In the genomic region with DNA sequence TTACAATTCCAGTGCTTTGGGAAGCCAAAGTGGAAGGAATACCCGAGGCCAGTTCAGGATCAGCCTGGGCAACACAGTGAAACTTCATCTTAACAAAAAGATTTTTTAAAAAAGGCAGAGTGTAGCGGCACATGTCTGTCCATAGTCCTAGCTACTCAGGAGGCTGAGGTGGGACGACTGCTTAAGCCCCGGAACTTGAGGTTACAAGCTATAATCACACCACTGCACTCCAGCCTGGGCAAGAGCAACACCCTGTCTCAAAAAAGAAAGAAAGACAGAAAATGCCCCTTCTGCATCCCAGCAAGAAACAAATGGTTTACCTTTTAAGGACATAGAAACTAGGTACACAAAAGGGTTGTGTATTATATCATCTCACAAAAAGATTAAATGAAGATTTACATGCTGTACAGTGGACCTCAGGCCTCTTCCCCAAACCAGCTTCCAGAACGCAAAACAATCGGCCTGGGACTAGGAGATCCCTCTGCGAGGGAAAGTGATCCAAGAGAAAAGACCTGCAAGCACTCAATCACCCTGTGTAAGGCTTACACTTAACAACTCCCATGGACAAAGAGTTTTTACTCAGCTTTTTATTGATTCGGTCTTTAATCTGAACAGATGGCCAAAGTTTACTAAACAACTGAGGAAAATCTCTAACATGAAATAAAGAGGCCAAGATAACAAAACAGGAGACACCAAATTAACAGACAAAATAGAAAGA, we compare ENCODE assay signal across 15 cellular contexts. TPM values are rescaled to one million over a fixed set of nuclear protein-coding genes. Genes with fewer than 3 reads are reported as not detected.
DNase-seq lines count a peak whose midpoint lies in the region; TF ChIP-seq lines count a peak whose summit lies in the region.
"Had no signal": no experiment of that assay in that cellular context is flagged by ENCODE, and none has a peak within 500 bp of the region (broad histone marks: within the 10 kb centered on the region; RNA-seq: fewer than 3 reads in every experiment).

No MANE protein-coding gene starts in this region.

- H3K4me1 Mint-ChIP-seq in IgD-negative memory B cell (peaks cover 2 to 13% (median 4%) of the 10 kb centered on the region in 3 donors), neural crest cell (peaks cover 7% of the 10 kb centered on the region)
- H3K4me1 Mint-ChIP-seq: activated B cell treated with CpG ODN at 0.5 μM for 24 hours had no signal

- TF ChIP-seq CTCF in neural crest cell (conservative IDR thresholded peaks at IDR 0.05) (no peak), sigmoid colon (IDR thresholded peaks at IDR 0.05) (no peak)

- H4K20me1 ChIP-seq in GM23248 (ENCODE audit: insufficient read depth): no peaks in the 10 kb centered on the region

- no peak overlapping the region for H3K9ac ChIP-seq in GM23248

- H3K36me3 Mint-ChIP-seq in IgD-negative memory B cell: peaks cover 2% of the 10 kb centered on the region
- no peaks in the 10 kb centered on the region for H3K36me3 Mint-ChIP-seq in neural crest cell (ENCODE audit: low read depth)
- H3K36me3 Mint-ChIP-seq: CD4-positive, alpha-beta memory T cell had no signal

- DNase-seq in GM23248: no peak
- DNase-seq in neural crest cell (ENCODE audit: low read depth, low spot score): no peak
- no peak for DNase-seq in sigmoid colon
- no peak for DNase-seq in inferior parietal cortex (ENCODE audit: extremely low spot score)
- DNase-seq in caudate nucleus (lab: John Stamatoyannopoulos, UW): no peak
- DNase-seq: activated B cell treated with CpG ODN at 0.5 μM for 24 hours; CD4-positive, alpha-beta memory T cell; left cardiac atrium; NCI-H526 treated with DMSO at 0.1 percent for 48 hours; retina had no signal

- no peaks in the 10 kb centered on the region for H3K27me3 ChIP-seq in GM23248 (replicated peaks; ENCODE audit: insufficient read depth)
- no peaks in the 10 kb centered on the region for H3K27me3 ChIP-seq in ectodermal cell (ENCODE audit: control insufficient read depth, insufficient read depth, low read length, poor library complexity, severe bottlenecking)
- H3K27me3 ChIP-seq in sigmoid colon: no peaks in the 10 kb centered on the region
- H3K27me3 ChIP-seq: breast epithelium, gastroesophageal sphincter had no signal

- H3K27me3 Mint-ChIP-seq in IgD-negative memory B cell (no peaks in the 10 kb centered on the region), neural crest cell (ENCODE audit: low read depth) (no peaks in the 10 kb centered on the region)
- H3K27me3 Mint-ChIP-seq: activated B cell treated with CpG ODN at 0.5 μM for 24 hours; CD4-positive, alpha-beta memory T cell had no signal

- no peaks in the 10 kb centered on the region for H3F3A ChIP-seq in GM23248 (ENCODE audit: insufficient read depth)

- H3K4me1 ChIP-seq in GM23248 (ENCODE audit: insufficient read depth) (no peaks in the 10 kb centered on the region), ectodermal cell (ENCODE audit: control insufficient read depth, insufficient read depth, low read length) (peaks cover 7% of the 10 kb centered on the region), sigmoid colon (no peaks in the 10 kb centered on the region)
- H3K4me1 ChIP-seq: breast epithelium, gastroesophageal sphincter had no signal

- no peak overlapping the region for H3K4me3 ChIP-seq in GM23248
- H3K4me3 ChIP-seq in ectodermal cell (ENCODE audit: insufficient read depth, low read depth, low read length): no peak overlapping the region
- H3K4me3 ChIP-seq in sigmoid colon: no peak overlapping the region
- H3K4me3 ChIP-seq: breast epithelium, gastroesophageal sphincter, thoracic aorta had no signal

- no peak for TF ChIP-seq POLR2A in sigmoid colon (IDR thresholded peaks at IDR 0.05)

- in situ Hi-C loops in GM23248 (cut with MboI): loop anchor here (10.0 kb wide), 1 partner anchor 157 kb away; no protein-coding TSS in a partner anchor

- 56 to 61% methylated on average over 8 of the region's 8 CpGs for WGBS in GM23248 (ENCODE audit: low coverage in 1 of 2, low lambda C conversion rate in 2 of 2, missing lambda C conversion rate in 2 of 2), 2 experiments
- 68 to 73% methylated on average over 8 of the region's 8 CpGs for WGBS in ectodermal cell, 2 experiments
- 86 to 91% methylated on average over 8 of the region's 8 CpGs for WGBS in sigmoid colon, 2 donors

- peak overlapping the region in 2 of 3 donors; percentile 1 to 23 for H3K27ac Mint-ChIP-seq in IgD-negative memory B cell
- peak overlapping the region; percentile 93 for H3K27ac Mint-ChIP-seq in neural crest cell (ENCODE audit: unreplicated experiment)
- H3K27ac Mint-ChIP-seq: activated B cell treated with CpG ODN at 0.5 μM for 24 hours; CD4-positive, alpha-beta memory T cell had no signal

- no peaks in the 10 kb centered on the region for H3K9me3 Mint-ChIP-seq in IgD-negative memory B cell
- H3K9me3 Mint-ChIP-seq in neural crest cell: no peaks in the 10 kb centered on the region
- H3K9me3 Mint-ChIP-seq: activated B cell treated with CpG ODN at 0.5 μM for 24 hours; CD4-positive, alpha-beta memory T cell had no signal

- no peaks in the 10 kb centered on the region; the same call in 1 of the 2 replicates for H3K79me2 ChIP-seq in GM23248 (ENCODE audit: insufficient read depth)

- no peaks in the 10 kb centered on the region for H3K9me2 ChIP-seq in GM23248 (ENCODE audit: insufficient read depth)

- H3K4me2 ChIP-seq in GM23248 (ENCODE audit: unreplicated experiment): no peak overlapping the region

- H2AFZ ChIP-seq in GM23248: peak overlapping the region; percentile 34; the same call in 1 of the 2 replicates

- H3K4me3 Mint-ChIP-seq in IgD-negative memory B cell (no peak overlapping the region), neural crest cell (no peak overlapping the region)
- H3K4me3 Mint-ChIP-seq: activated B cell treated with CpG ODN at 0.5 μM for 24 hours; CD4-positive, alpha-beta memory T cell had no signal

- no peaks in the 10 kb centered on the region for H3K36me3 ChIP-seq in GM23248 (ENCODE audit: low read depth)
- H3K36me3 ChIP-seq in ectodermal cell (ENCODE audit: control insufficient read depth, insufficient read depth, low read length): no peaks in the 10 kb centered on the region
- no peaks in the 10 kb centered on the region for H3K36me3 ChIP-seq in sigmoid colon
- H3K36me3 ChIP-seq: breast epithelium, gastroesophageal sphincter, thoracic aorta had no signal

- no peak overlapping the region for H3K27ac ChIP-seq in GM23248
- peak overlapping the region; percentile 83 for H3K27ac ChIP-seq in ectodermal cell (ENCODE audit: insufficient read depth, low read depth, low read length, poor library complexity, severe bottlenecking)
- H3K27ac ChIP-seq in sigmoid colon: no peak overlapping the region
- no peak overlapping the region for H3K27ac ChIP-seq in caudate nucleus (ENCODE audit: low read depth, low read length)
- H3K27ac ChIP-seq: breast epithelium, gastroesophageal sphincter, thoracic aorta had no signal

- H3K9me3 ChIP-seq in GM23248 (ENCODE audit: low read depth): no peaks in the 10 kb centered on the region
- H3K9me3 ChIP-seq in ectodermal cell (ENCODE audit: control insufficient read depth, low read length): no peaks in the 10 kb centered on the region
- H3K9me3 ChIP-seq in sigmoid colon: no peaks in the 10 kb centered on the region
- H3K9me3 ChIP-seq: breast epithelium, gastroesophageal sphincter, thoracic aorta had no signal

- TF ChIP-seq EP300 in sigmoid colon (IDR thresholded peaks at IDR 0.05): no peak

- intact Hi-C loops in sigmoid colon (cut with DNase I): loop anchor here (2.0 kb wide), 1 partner anchor 153 kb away; no protein-coding TSS in a partner anchor

RNA-seq across cellular contexts. Expression of gene TFDP2, which starts 21.2 kb away (rescaled TPM):
- 26.8 and 57.7 TPM in 2 replicates for total RNA-seq in GM23248 (2014; rRNA removed; shearing (Covaris generic))
- polyA plus RNA-seq in GM23248 (2016; fragmentation: Nextera tagmentation; extraction: Ambion mirVana): 55.4 and 56.6 TPM in 2 replicates
- polyA plus RNA-seq in IgD-negative memory B cell: 29.7 TPM
- polyA plus RNA-seq in ectodermal cell (2013, experiment 1 of 4): 95.9 TPM
- polyA plus RNA-seq in ectodermal cell (2013, experiment 2 of 4): 97.8 TPM
- polyA plus RNA-seq in ectodermal cell (2013, experiment 3 of 4): 91.8 TPM
- polyA plus RNA-seq in ectodermal cell (2013, experiment 4 of 4): 108 TPM
- total RNA-seq in neural crest cell: 64.5 and 75.4 TPM in 2 replicates
- total RNA-seq in sigmoid colon: 10 to 100 TPM; 52.3 to 74.8 (median 61.4) TPM
- polyA plus RNA-seq in sigmoid colon: 10 to 100 TPM; 14.3 to 16.8 (median 15.7) TPM
